18 cellular contexts compared by ENCODE assay signal in the genomic region with DNA sequence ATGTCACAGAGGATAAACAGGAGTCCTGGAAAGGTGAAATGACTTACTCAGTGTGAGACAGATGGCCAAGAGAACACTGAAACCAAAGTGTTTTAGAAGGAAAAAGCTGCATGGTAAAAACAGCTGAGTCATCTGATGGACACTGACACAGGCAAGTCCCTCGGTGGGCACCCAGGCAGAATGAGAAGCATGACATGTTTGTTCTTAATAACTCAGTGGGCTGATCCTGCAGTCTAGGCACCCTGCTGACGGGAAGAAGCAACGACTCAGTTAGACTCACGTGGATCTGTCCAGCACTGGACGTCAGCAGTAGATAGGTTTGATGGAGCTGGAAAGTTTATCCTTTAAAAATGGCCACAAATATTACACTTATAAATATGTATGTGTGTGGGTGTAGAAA.
A peak's percentile ranks its signal among the peaks of the same experiment; 100 is the strongest.
DNase-seq lines count a peak whose midpoint lies in the region; TF ChIP-seq lines count a peak whose summit lies in the region.
"Had no signal": no experiment of that assay in that cellular context is flagged by ENCODE, and none has a peak within 500 bp of the region (broad histone marks: within the 10 kb centered on the region; RNA-seq: fewer than 3 reads in every experiment).

No MANE protein-coding gene starts in this region.

- in situ Hi-C loops in G401 (cut with HindIII; ENCODE audit: low sequenced_read_pairs), result no loop called here

- H3K27ac Mint-ChIP-seq in activated naive CD4-positive, alpha-beta T cell treated with anti-CD3 and anti-CD28 coated beads, Interleukin-2, amount 10 ng/mL, durations not matched to agents 7 days and 5 days, result no peak overlapping the region
- H3K27ac Mint-ChIP-seq: CD8-positive, alpha-beta T cell had no signal

- H3K27me3 ChIP-seq in osteoblast (ENCODE audit: insufficient read depth, low read length), result no peaks in the 10 kb centered on the region
- H3K27me3 ChIP-seq: BE2C, MG63 had no signal

- H3K79me2 ChIP-seq in osteoblast (ENCODE audit: insufficient read depth, low read length), result no peaks in the 10 kb centered on the region

- CTCF ChIA-PET in activated naive CD4-positive, alpha-beta T cell treated with anti-CD3 and anti-CD28 coated beads, Interleukin-2, amount 10 ng/mL, durations not matched to agents 7 days and 5 days (lab: Charles Lee), result no interaction called here

- no peaks in the 10 kb centered on the region for H4K20me1 ChIP-seq in osteoblast (ENCODE audit: insufficient read depth, low read length)

- H3K4me3 ChIP-seq in osteoblast (ENCODE audit: insufficient read depth, low read length), result no peak overlapping the region
- H3K4me3 ChIP-seq: MG63 had no signal

- H3K4me1 ChIP-seq in osteoblast (ENCODE audit: insufficient read depth, low read length), result no peaks in the 10 kb centered on the region
- H3K4me1 ChIP-seq: BE2C had no signal

- no peaks in the 10 kb centered on the region for H3K9me3 ChIP-seq in osteoblast (ENCODE audit: low read depth, low read length)
- H3K9me3 ChIP-seq: BE2C, MG63 had no signal

- no peaks in the 10 kb centered on the region for H3K4me1 Mint-ChIP-seq in activated naive CD4-positive, alpha-beta T cell treated with anti-CD3 and anti-CD28 coated beads, Interleukin-2, amount 10 ng/mL, durations not matched to agents 7 days and 5 days

- no peak overlapping the region for H3K4me3 Mint-ChIP-seq in activated naive CD4-positive, alpha-beta T cell treated with anti-CD3 and anti-CD28 coated beads, Interleukin-2, amount 10 ng/mL, durations not matched to agents 7 days and 5 days
- H3K4me3 Mint-ChIP-seq: CD8-positive, alpha-beta T cell had no signal

- no peaks in the 10 kb centered on the region for H3K36me3 Mint-ChIP-seq in activated naive CD4-positive, alpha-beta T cell treated with anti-CD3 and anti-CD28 coated beads, Interleukin-2, amount 10 ng/mL, durations not matched to agents 7 days and 5 days
- H3K36me3 Mint-ChIP-seq: CD8-positive, alpha-beta T cell had no signal

- H3K9me3 Mint-ChIP-seq in activated naive CD4-positive, alpha-beta T cell treated with anti-CD3 and anti-CD28 coated beads, Interleukin-2, amount 10 ng/mL, durations not matched to agents 7 days and 5 days, result peaks cover 9% of the 10 kb centered on the region

- no peak for TF ChIP-seq CTCF in osteoblast (IDR thresholded peaks at IDR 0.05; ENCODE audit: extremely low read depth, low read depth, low read length)
- TF ChIP-seq CTCF in GM20000 (IDR thresholded peaks at IDR 0.05; ENCODE audit: extremely low read depth, missing control alignments), result no peak

- no peak overlapping the region for H2AFZ ChIP-seq in osteoblast (ENCODE audit: low read length)

- no peaks in the 10 kb centered on the region for H3K27me3 Mint-ChIP-seq in activated naive CD4-positive, alpha-beta T cell treated with anti-CD3 and anti-CD28 coated beads, Interleukin-2, amount 10 ng/mL, durations not matched to agents 7 days and 5 days

- no peak overlapping the region for H3K4me2 ChIP-seq in osteoblast (ENCODE audit: insufficient read depth, low read length)

- DNase-seq in G401 (ENCODE audit: low spot score) (peak; percentile 66), RKO (ENCODE audit: low spot score) (peak; percentile 1), cerebellum (ENCODE audit: low spot score) (peak; percentile 31), osteoblast (ENCODE audit: insufficient read length, low spot score, missing footprints) (peak; percentile 4), DMS79 treated with DMSO at 0.1 percent for 48 hours (lab: John Stamatoyannopoulos, UW) (no peak), H4 (ENCODE audit: low spot score) (no peak), GM20000 (ENCODE audit: low spot score) (no peak)
- DNase-seq in activated naive CD4-positive, alpha-beta T cell treated with anti-CD3 and anti-CD28 coated beads, Interleukin-2, amount 10 ng/mL, durations not matched to agents 7 days and 5 days, result no peak
- DNase-seq: BE2C; CD8-positive, alpha-beta T cell; HCEC 1CT; KBM-7; MG63; NCI-H1105 treated with DMSO at 0.1 percent for 48 hours; NCI-H187; NCI-H446 treated with DMSO at 0.1 percent for 48 hours; NCI-H748 treated with DMSO at 0.1 percent for 48 hours; SHP77 treated with DMSO at 0.1 percent for 48 hours had no signal

- H3K27ac ChIP-seq in osteoblast (ENCODE audit: low read depth, low read length), result no peak overlapping the region

- no peaks in the 10 kb centered on the region for H3K36me3 ChIP-seq in osteoblast (ENCODE audit: insufficient read depth, low read length)
- H3K36me3 ChIP-seq: BE2C, MG63 had no signal

Comparison
In these comparisons a context has a peak if more than half of its experiments do, and no peak if none do; other contexts are left out.
1. DNase-seq: peak in G401 (single experiment), RKO (single experiment), cerebellum (single experiment) and osteoblast (single experiment); none in DMS79 treated with DMSO at 0.1 percent for 48 hours (single experiment), H4 (single experiment), GM20000 (single experiment) and activated naive CD4-positive, alpha-beta T cell treated with anti-CD3 and anti-CD28 coated beads, Interleukin-2, amount 10 ng/mL, durations not matched to agents 7 days and 5 days (single experiment).